Comparison of ENCODE assay signal across 12 cellular contexts in the genomic region with DNA sequence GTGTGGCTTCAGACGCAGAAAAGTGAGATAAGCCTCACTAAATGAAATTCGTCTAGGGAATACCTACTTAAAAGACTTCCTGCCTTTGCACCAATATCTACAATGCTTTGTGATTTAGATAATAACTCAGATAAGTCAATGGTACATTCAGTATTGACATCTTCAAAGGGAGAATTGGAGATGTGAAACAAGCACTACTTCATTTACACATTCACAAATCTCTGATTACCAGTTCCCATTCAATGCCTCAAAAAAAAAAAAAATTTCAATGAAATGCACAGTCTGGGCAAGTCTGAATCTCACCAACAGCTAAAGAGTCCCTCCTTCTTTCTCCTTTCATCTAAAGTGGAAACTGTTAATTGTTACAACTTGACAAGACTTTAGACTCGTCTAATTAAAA. TPM values are rescaled to one million over a fixed set of nuclear protein-coding genes. Genes with fewer than 3 reads are reported as not detected.
DNase-seq lines count a peak whose midpoint lies in the region; ATAC-seq, FAIRE-seq and TF ChIP-seq lines count a peak whose summit lies in the region.
"Had no signal": no experiment of that assay in that cellular context is flagged by ENCODE, and none has a peak within 500 bp of the region (broad histone marks: within the 10 kb centered on the region; RNA-seq: fewer than 3 reads in every experiment).

No MANE protein-coding gene starts in this region.

- peak overlapping the region; percentile 97 for H3K27ac Mint-ChIP-seq in activated naive CD4-positive, alpha-beta T cell treated with anti-CD3 and anti-CD28 coated beads, Interleukin-2, amount 10 ng/mL, durations not matched to agents 7 days and 5 days
- peak overlapping the region; percentile 97 for H3K27ac Mint-ChIP-seq in activated CD8-positive, alpha-beta T cell treated with anti-CD3 and anti-CD28 coated beads for 36 hours

- intact Hi-C loops in activated CD8-positive, alpha-beta T cell treated with anti-CD3 and anti-CD28 coated beads for 36 hours (cut with micrococcal nuclease): loop anchor here (2.0 to 5.0 kb wide), 2 partner anchors 45 to 221 kb away; a partner anchor contains a TSS

- H3K4me1 ChIP-seq in keratinocyte (ENCODE audit: control insufficient read depth, extremely low read depth, insufficient read depth, low read length) (peaks cover 42% of the 10 kb centered on the region), thoracic aorta (ENCODE audit: control insufficient read depth in 1 of 2, low read depth in 2 of 2) (peaks cover 26 to 45% of the 10 kb centered on the region in 2 donors)

- no peak for DNase-seq in activated naive CD4-positive, alpha-beta T cell treated with anti-CD3 and anti-CD28 coated beads, Interleukin-2, amount 10 ng/mL, durations not matched to agents 7 days and 5 days
- no peak for DNase-seq in activated naive CD4-positive, alpha-beta T cell treated with Interleukin-2 at 50 U/mL for 16 hours
- no peak for DNase-seq in activated CD8-positive, alpha-beta T cell treated with anti-CD3 and anti-CD28 coated beads for 36 hours
- DNase-seq in keratinocyte (ENCODE audit: low read depth, low spot score) (no peak), thoracic aorta (ENCODE audit: low spot score) (no peak), germinal center (ENCODE audit: low spot score) (no peak), medulla oblongata (ENCODE audit: extremely low spot score) (no peak)

- peaks cover 3% of the 10 kb centered on the region for H3K27me3 Mint-ChIP-seq in activated naive CD4-positive, alpha-beta T cell treated with anti-CD3 and anti-CD28 coated beads, Interleukin-2, amount 10 ng/mL, durations not matched to agents 7 days and 5 days
- no peaks in the 10 kb centered on the region for H3K27me3 Mint-ChIP-seq in activated CD8-positive, alpha-beta T cell treated with anti-CD3 and anti-CD28 coated beads for 36 hours

- FAIRE-seq in keratinocyte (lab: Jason Lieb, UNC): no peak
- FAIRE-seq: frontal cortex had no signal

- no peak for ATAC-seq in activated CD8-positive, alpha-beta T cell treated with anti-CD3 and anti-CD28 coated beads for 36 hours
- ATAC-seq in thoracic aorta (ENCODE audit: insufficient number of reproducible peaks, low FRiP score, low read depth) (no peak), GM21381 (IDR thresholded peaks at IDR 0.05; ENCODE audit: unreplicated experiment) (no peak)

- dilution Hi-C loops in keratinocyte (cut with MboI; ENCODE audit: extremely low pct_ligation_motif_present, low sequenced_read_pairs): no loop called here

- H3K9me3 ChIP-seq in keratinocyte (ENCODE audit: control insufficient read depth, low read depth, low read length) (no peaks in the 10 kb centered on the region), thoracic aorta (no peaks in the 10 kb centered on the region)

- TF ChIP-seq CTCF in activated CD8-positive, alpha-beta T cell treated with anti-CD3 and anti-CD28 coated beads for 36 hours (IDR thresholded peaks at IDR 0.05): no peak
- TF ChIP-seq CTCF in keratinocyte (optimal IDR thresholded peaks at IDR 0.05 in 1 of 3, IDR thresholded peaks at IDR 0.05 in 1 of 3, conservative IDR thresholded peaks at IDR 0.05 in 1 of 3; ENCODE audit: extremely low read depth in 1 of 3, insufficient read depth in 2 of 3, low read length in 3 of 3) (no peak), thoracic aorta (IDR thresholded peaks at IDR 0.05) (no peak)

- H3K4me3 ChIP-seq in keratinocyte (ENCODE audit: control insufficient read depth in 2 of 3, extremely low read depth in 1 of 3, insufficient read depth in 2 of 3, low read depth in 1 of 3, low read length in 3 of 3) (peak overlapping the region in 2 of 3 experiments; percentile 87 to 88), thoracic aorta (peak overlapping the region; percentile 87)

- H3K9ac ChIP-seq in keratinocyte (ENCODE audit: control insufficient read depth, extremely low read depth, insufficient read depth, low read length): no peak overlapping the region

- H3K27ac ChIP-seq in keratinocyte (ENCODE audit: control insufficient read depth, insufficient read depth, low read length) (peak overlapping the region; percentile 85), thoracic aorta (no peak overlapping the region)

- POLR2A ChIA-PET in activated CD8-positive, alpha-beta T cell treated with anti-CD3 and anti-CD28 coated beads for 36 hours (lab: Charles Lee): interaction anchor here (0.9 to 6.4 kb wide), 4 partner anchors 12 to 222 kb away, joined by 3 to 34 read pairs (median 6); a partner anchor contains a TSS

- H4K20me1 ChIP-seq in keratinocyte (ENCODE audit: control insufficient read depth, extremely low read depth, insufficient read depth, low read length): no peaks in the 10 kb centered on the region

- CTCF ChIA-PET in activated naive CD4-positive, alpha-beta T cell treated with anti-CD3 and anti-CD28 coated beads, Interleukin-2, amount 10 ng/mL, durations not matched to agents 7 days and 5 days (lab: Charles Lee): interaction anchor here (0.7 kb wide), 1 partner anchor 20 kb away, joined by 3 read pairs; no protein-coding TSS in a partner anchor
- CTCF ChIA-PET in activated CD8-positive, alpha-beta T cell treated with anti-CD3 and anti-CD28 coated beads for 36 hours (lab: Charles Lee): interaction anchor here (0.7 to 5.6 kb wide), 6 partner anchors 10 to 220 kb away, joined by 3 to 66 read pairs (median 6); a partner anchor contains a TSS

- H3K9me3 Mint-ChIP-seq in activated naive CD4-positive, alpha-beta T cell treated with anti-CD3 and anti-CD28 coated beads, Interleukin-2, amount 10 ng/mL, durations not matched to agents 7 days and 5 days: no peaks in the 10 kb centered on the region
- H3K9me3 Mint-ChIP-seq in activated CD8-positive, alpha-beta T cell treated with anti-CD3 and anti-CD28 coated beads for 36 hours: no peaks in the 10 kb centered on the region

- peaks cover 81% of the 10 kb centered on the region for H3K79me2 ChIP-seq in keratinocyte (ENCODE audit: control insufficient read depth, insufficient read depth, low read length)

- H3K4me2 ChIP-seq in keratinocyte (ENCODE audit: control insufficient read depth, extremely low read depth, insufficient read depth, low read depth, low read length): peak overlapping the region; percentile 81

- H3K4me3 Mint-ChIP-seq in activated naive CD4-positive, alpha-beta T cell treated with anti-CD3 and anti-CD28 coated beads, Interleukin-2, amount 10 ng/mL, durations not matched to agents 7 days and 5 days: peak overlapping the region; percentile 94
- peak overlapping the region; percentile 97 for H3K4me3 Mint-ChIP-seq in activated CD8-positive, alpha-beta T cell treated with anti-CD3 and anti-CD28 coated beads for 36 hours

- H2AFZ ChIP-seq in keratinocyte (ENCODE audit: control insufficient read depth, low read length): no peak overlapping the region

- H3K27me3 ChIP-seq in keratinocyte (ENCODE audit: control insufficient read depth, extremely low read depth, insufficient read depth, low read length): no peaks in the 10 kb centered on the region
- H3K27me3 ChIP-seq in thoracic aorta (replicated peaks; ENCODE audit: insufficient read depth): no peaks in the 10 kb centered on the region

- no peaks in the 10 kb centered on the region for H3K9me1 ChIP-seq in keratinocyte (ENCODE audit: control insufficient read depth, extremely low read depth, insufficient read depth, low read length)

- peaks cover 45% of the 10 kb centered on the region for H3K36me3 Mint-ChIP-seq in activated naive CD4-positive, alpha-beta T cell treated with anti-CD3 and anti-CD28 coated beads, Interleukin-2, amount 10 ng/mL, durations not matched to agents 7 days and 5 days
- peaks cover 57% of the 10 kb centered on the region for H3K36me3 Mint-ChIP-seq in activated CD8-positive, alpha-beta T cell treated with anti-CD3 and anti-CD28 coated beads for 36 hours (ENCODE audit: low read depth)

- H3K4me1 Mint-ChIP-seq in activated naive CD4-positive, alpha-beta T cell treated with anti-CD3 and anti-CD28 coated beads, Interleukin-2, amount 10 ng/mL, durations not matched to agents 7 days and 5 days: peaks cover 48% of the 10 kb centered on the region
- peaks cover 55% of the 10 kb centered on the region for H3K4me1 Mint-ChIP-seq in activated CD8-positive, alpha-beta T cell treated with anti-CD3 and anti-CD28 coated beads for 36 hours (ENCODE audit: low read depth)

- H3K36me3 ChIP-seq in keratinocyte (ENCODE audit: control insufficient read depth in 2 of 2, extremely low read depth in 1 of 2, insufficient read depth in 2 of 2, low read length in 2 of 2): peaks cover 2 to 6% of the 10 kb centered on the region in 2 experiments
- H3K36me3 ChIP-seq in thoracic aorta: no peaks in the 10 kb centered on the region

RNA-seq across cellular contexts. Expression of a gene that starts 3.7 kb away (rescaled TPM):
- total RNA-seq in activated CD8-positive, alpha-beta T cell treated with anti-CD3 and anti-CD28 coated beads for 36 hours: 10 to 100 TPM; 45.7 to 52.6 TPM
- polyA plus RNA-seq in keratinocyte: 7.1 to 16.1 TPM (median 9.6 TPM) in 3 replicates
- 17.2 TPM for polyA plus RNA-seq in keratinocyte (2011; ENCODE audit: low read depth)
- 7.7 and 14.6 TPM in 2 replicates for polyA plus RNA-seq in keratinocyte (2011; cell fraction: cytosol; rRNA removed)
- 34.3 and 36.9 TPM in 2 replicates for polyA plus RNA-seq in keratinocyte (2011; cell fraction: nucleus; rRNA removed)
- 9.8 and 13.6 TPM in 2 replicates for polyA plus RNA-seq in keratinocyte (2012; ENCODE audit: low replicate concordance)
- 13.8 to 92.4 TPM (median 17.2 TPM) in 3 replicates for polyA minus RNA-seq in keratinocyte
- 14.6 TPM for polyA minus RNA-seq in keratinocyte (2011; cell fraction: cytosol; rRNA and poly(A)+ RNA removed)
- polyA minus RNA-seq in keratinocyte (2011; cell fraction: nucleus; rRNA and poly(A)+ RNA removed): 16.5 and 29.5 TPM in 2 replicates
- 10 to 100 TPM; 46.4 to 99.4 TPM for total RNA-seq in thoracic aorta

RNA-seq across cellular contexts. Expression of a gene that starts 44.8 kb away (rescaled TPM):
- 10 to 100 TPM; 37.3 to 38.2 TPM for total RNA-seq in activated CD8-positive, alpha-beta T cell treated with anti-CD3 and anti-CD28 coated beads for 36 hours
- polyA plus RNA-seq in keratinocyte: 1.7 to 4.0 TPM (median 3.4 TPM) in 3 replicates
- 1.1 TPM for polyA plus RNA-seq in keratinocyte (2011; ENCODE audit: low read depth)
- polyA plus RNA-seq in keratinocyte (2011; cell fraction: cytosol; rRNA removed): 1.9 TPM in 2 replicates
- 2.8 and 3.0 TPM in 2 replicates for polyA plus RNA-seq in keratinocyte (2011; cell fraction: nucleus; rRNA removed)
- 1.0 and 2.6 TPM in 2 replicates for polyA plus RNA-seq in keratinocyte (2012; ENCODE audit: low replicate concordance)
- polyA minus RNA-seq in keratinocyte: 0.89 to 4.7 TPM (median 3.5 TPM) in 3 replicates
- 1.3 TPM for polyA minus RNA-seq in keratinocyte (2011; cell fraction: cytosol; rRNA and poly(A)+ RNA removed)
- 0.70 and 0.95 TPM in 2 replicates for polyA minus RNA-seq in keratinocyte (2011; cell fraction: nucleus; rRNA and poly(A)+ RNA removed)
- total RNA-seq in thoracic aorta: 10 to 100 TPM in 1 of 2 donors, 1 to 10 TPM in 1; 3.7 to 12.2 TPM

RNA-seq across cellular contexts. Expression of a gene that starts 50.1 kb away (rescaled TPM):
- total RNA-seq in activated CD8-positive, alpha-beta T cell treated with anti-CD3 and anti-CD28 coated beads for 36 hours: 10 to 100 TPM; 59.7 to 60.1 TPM
- polyA plus RNA-seq in keratinocyte: 50.7 to 79.4 TPM (median 67.2 TPM) in 3 replicates
- 40.9 TPM for polyA plus RNA-seq in keratinocyte (2011; ENCODE audit: low read depth)
- polyA plus RNA-seq in keratinocyte (2011; cell fraction: cytosol; rRNA removed): 64.5 and 90.7 TPM in 2 replicates
- polyA plus RNA-seq in keratinocyte (2011; cell fraction: nucleus; rRNA removed): 53.1 and 62.0 TPM in 2 replicates
- polyA plus RNA-seq in keratinocyte (2012; ENCODE audit: low replicate concordance): 20.8 and 84.9 TPM in 2 replicates
- 85.8 to 208 TPM (median 114 TPM) in 3 replicates for polyA minus RNA-seq in keratinocyte
- 87.1 TPM for polyA minus RNA-seq in keratinocyte (2011; cell fraction: cytosol; rRNA and poly(A)+ RNA removed)
- polyA minus RNA-seq in keratinocyte (2011; cell fraction: nucleus; rRNA and poly(A)+ RNA removed): 20.3 and 33.7 TPM in 2 replicates
- total RNA-seq in thoracic aorta: 10 to 100 TPM; 71.3 to 92.1 TPM

RNA-seq across cellular contexts. Expression of a gene that starts 58.2 kb away (rescaled TPM):
- total RNA-seq in activated CD8-positive, alpha-beta T cell treated with anti-CD3 and anti-CD28 coated beads for 36 hours: not detected
- not detected in 3 replicates for polyA plus RNA-seq in keratinocyte
- not detected for polyA plus RNA-seq in keratinocyte (2011; ENCODE audit: low read depth)
- polyA plus RNA-seq in keratinocyte (2011; cell fraction: cytosol; rRNA removed): not detected in 2 replicates
- not detected in 2 replicates for polyA plus RNA-seq in keratinocyte (2011; cell fraction: nucleus; rRNA removed)
- polyA plus RNA-seq in keratinocyte (2012; ENCODE audit: low replicate concordance): not detected in 2 replicates
- polyA minus RNA-seq in keratinocyte: not detected in 3 replicates
- not detected for polyA minus RNA-seq in keratinocyte (2011; cell fraction: cytosol; rRNA and poly(A)+ RNA removed)
- not detected in 2 replicates for polyA minus RNA-seq in keratinocyte (2011; cell fraction: nucleus; rRNA and poly(A)+ RNA removed)
- not detected for total RNA-seq in thoracic aorta
- total RNA-seq: M059J, pulmonary artery endothelial cell, RPMI7951 had no signal
